34 cellular contexts compared by ENCODE assay signal in the genomic region with DNA sequence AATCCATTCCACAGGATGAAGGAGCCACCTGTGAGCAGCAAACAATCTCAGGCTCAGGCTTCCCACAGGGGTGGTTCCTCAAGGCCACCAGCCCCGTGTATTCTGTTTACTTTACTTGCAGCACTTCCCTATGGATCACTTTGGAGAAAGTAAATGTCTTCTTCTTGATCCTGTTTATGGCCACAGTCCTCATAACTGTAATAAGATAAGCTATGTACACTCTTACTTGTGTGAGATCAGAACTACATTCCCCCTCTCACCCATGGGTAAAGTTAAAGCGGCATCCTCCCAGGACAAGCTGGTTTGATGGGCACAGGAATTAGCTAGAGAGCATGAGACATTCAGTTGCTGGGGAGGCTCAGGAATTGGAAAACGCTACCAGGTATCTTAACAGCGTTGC.
"Had no signal": no experiment of that assay in that cellular context is flagged by ENCODE, and none has a peak within 500 bp of the region (broad histone marks: within the 10 kb centered on the region; RNA-seq: fewer than 3 reads in every experiment).

No MANE protein-coding gene starts in this region.

- H3K9me3 ChIP-seq: MG63 had no signal

- H3K4me3 ChIP-seq: MG63 had no signal

- H3K36me3 ChIP-seq: MG63 had no signal

- H3K27me3 ChIP-seq: MG63 had no signal

- H3K27ac ChIP-seq: KMS-11 had no signal

- DNase-seq: Karpas-422, Kasumi-1, KG1, MG63, MM.1S, NCI-H1048, NCI-H1092, NCI-H1092 treated with DMSO at 0.1 percent for 48 hours, NCI-H1105, NCI-H1105 treated with DMSO at 0.1 percent for 48 hours, NCI-H1417, NCI-H1417 treated with DMSO at 0.1 percent for 48 hours, NCI-H1436, NCI-H1436 treated with DMSO at 0.1 percent for 48 hours, NCI-H146, NCI-H1694, NCI-H1694 treated with DMSO at 0.1 percent for 48 hours, NCI-H187, NCI-H187 treated with DMSO at 0.1 percent for 48 hours, NCI-H1930, NCI-H2029, NCI-H2029 treated with DMSO at 0.1 percent for 48 hours, NCI-H2081, NCI-H2081 treated with DMSO at 0.1 percent for 48 hours, NCI-H2107, NCI-H2171, NCI-H2171 treated with DMSO at 0.1 percent for 48 hours, NCI-H2227 treated with DMSO at 0.1 percent for 48 hours, NCI-H226, NCI-H345, NCI-H446, NCI-H446 treated with DMSO at 0.1 percent for 48 hours, NCI-H510A had no signal
